ENCODE assay signal across 19 cellular contexts in the genomic region with DNA sequence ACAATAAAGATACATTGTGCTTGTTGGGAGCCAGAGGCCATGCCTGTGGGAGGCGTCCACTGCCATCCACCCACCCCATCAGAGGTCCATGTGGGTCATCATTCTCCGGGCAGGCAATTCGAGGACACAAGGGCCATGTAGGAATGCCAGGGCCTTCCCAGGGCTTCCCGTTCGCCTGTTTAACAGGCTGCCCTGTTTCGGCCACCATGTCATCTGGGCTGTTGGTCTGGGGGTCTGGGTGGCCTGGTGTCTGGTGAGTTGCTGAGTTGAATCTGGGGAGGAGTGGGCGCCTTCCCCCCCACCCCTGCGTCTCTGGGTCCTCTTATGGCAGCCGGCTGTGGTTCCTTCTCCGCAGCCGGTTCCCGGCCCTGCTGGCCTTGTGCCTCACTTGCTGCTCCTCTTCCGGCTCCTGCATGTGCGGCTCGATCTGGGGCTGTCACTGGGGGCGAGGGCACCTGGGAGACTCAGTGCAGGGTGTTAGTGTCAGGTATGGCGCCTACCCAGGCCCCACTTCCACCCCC.
DNase-seq lines count a peak whose midpoint lies in the region; ATAC-seq and TF ChIP-seq lines count a peak whose summit lies in the region.
"Had no signal": no experiment of that assay in that cellular context is flagged by ENCODE, and none has a peak within 500 bp of the region (broad histone marks: within the 10 kb centered on the region; RNA-seq: fewer than 3 reads in every experiment).

No MANE protein-coding gene starts in this region.

- H3K36me3 Mint-ChIP-seq in activated CD8-positive, alpha-beta memory T cell treated with anti-CD3 and anti-CD28 coated beads, Interleukin-2, amount 10 ng/mL, durations not matched to agents 7 days and 5 days, result no peaks in the 10 kb centered on the region
- no peaks in the 10 kb centered on the region for H3K36me3 Mint-ChIP-seq in activated T-helper 1 cell treated with anti-CD3 and anti-CD28 coated beads, Interleukin-12 subunit alpha, Interleukin-12 subunit beta, Interleukin-2, Interleukin-4 antibody, amounts not matched to agents 30 ng/mL and 10 ng/mL and 1 ng/mL, durations not matched to agents 14 hours and 24 hours and 36 hours (ENCODE audit: low read depth)

- peaks cover 8% of the 10 kb centered on the region for H3K4me1 Mint-ChIP-seq in activated CD8-positive, alpha-beta memory T cell treated with anti-CD3 and anti-CD28 coated beads, Interleukin-2, amount 10 ng/mL, durations not matched to agents 7 days and 5 days
- H3K4me1 Mint-ChIP-seq in stimulated activated naive CD8-positive, alpha-beta T cell treated with anti-CD3 and anti-CD28 coated beads, Interleukin-15, amount 100 ng/mL, for 72 hours, result peaks cover 24% of the 10 kb centered on the region
- H3K4me1 Mint-ChIP-seq in activated T-helper 1 cell treated with anti-CD3 and anti-CD28 coated beads, Interleukin-12 subunit alpha, Interleukin-12 subunit beta, Interleukin-2, Interleukin-4 antibody, amounts not matched to agents 30 ng/mL and 10 ng/mL and 1 ng/mL, durations not matched to agents 14 hours and 24 hours and 36 hours (ENCODE audit: low read depth), result peaks cover 9% of the 10 kb centered on the region

- 86% methylated on average over 17 of the region's 17 CpGs for WGBS in suprapubic skin

- no peaks in the 10 kb centered on the region for H4K20me1 ChIP-seq in OCI-LY1 (ENCODE audit: insufficient read depth, low read length)

- TF ChIP-seq POLR2A in suprapubic skin (IDR thresholded peaks at IDR 0.05), result no peak

- no peaks in the 10 kb centered on the region for H3K9me3 Mint-ChIP-seq in activated CD8-positive, alpha-beta memory T cell treated with anti-CD3 and anti-CD28 coated beads, Interleukin-2, amount 10 ng/mL, durations not matched to agents 7 days and 5 days (ENCODE audit: low read depth)
- no peaks in the 10 kb centered on the region for H3K9me3 Mint-ChIP-seq in stimulated activated naive CD8-positive, alpha-beta T cell treated with anti-CD3 and anti-CD28 coated beads, Interleukin-15, amount 100 ng/mL, for 72 hours
- H3K9me3 Mint-ChIP-seq in activated T-helper 1 cell treated with anti-CD3 and anti-CD28 coated beads, Interleukin-12 subunit alpha, Interleukin-12 subunit beta, Interleukin-2, Interleukin-4 antibody, amounts not matched to agents 30 ng/mL and 10 ng/mL and 1 ng/mL, durations not matched to agents 14 hours and 24 hours and 36 hours, result no peaks in the 10 kb centered on the region

- H3K4me1 ChIP-seq in OCI-LY1 (ENCODE audit: insufficient read depth, low read length, severe bottlenecking) (peaks cover 89% of the 10 kb centered on the region), suprapubic skin (peaks cover 15% of the 10 kb centered on the region)

- no peak overlapping the region for H3K27ac Mint-ChIP-seq in activated CD8-positive, alpha-beta memory T cell treated with anti-CD3 and anti-CD28 coated beads, Interleukin-2, amount 10 ng/mL, durations not matched to agents 7 days and 5 days
- H3K27ac Mint-ChIP-seq in stimulated activated naive CD8-positive, alpha-beta T cell treated with anti-CD3 and anti-CD28 coated beads, Interleukin-15, amount 100 ng/mL, for 72 hours, result no peak overlapping the region
- H3K27ac Mint-ChIP-seq in activated T-helper 1 cell treated with anti-CD3 and anti-CD28 coated beads, Interleukin-12 subunit alpha, Interleukin-12 subunit beta, Interleukin-2, Interleukin-4 antibody, amounts not matched to agents 30 ng/mL and 10 ng/mL and 1 ng/mL, durations not matched to agents 14 hours and 24 hours and 36 hours, result no peak overlapping the region

- no peak overlapping the region for H3K4me3 Mint-ChIP-seq in activated CD8-positive, alpha-beta memory T cell treated with anti-CD3 and anti-CD28 coated beads, Interleukin-2, amount 10 ng/mL, durations not matched to agents 7 days and 5 days
- H3K4me3 Mint-ChIP-seq in stimulated activated naive CD8-positive, alpha-beta T cell treated with anti-CD3 and anti-CD28 coated beads, Interleukin-15, amount 100 ng/mL, for 72 hours, result no peak overlapping the region
- no peak overlapping the region for H3K4me3 Mint-ChIP-seq in activated T-helper 1 cell treated with anti-CD3 and anti-CD28 coated beads, Interleukin-12 subunit alpha, Interleukin-12 subunit beta, Interleukin-2, Interleukin-4 antibody, amounts not matched to agents 30 ng/mL and 10 ng/mL and 1 ng/mL, durations not matched to agents 14 hours and 24 hours and 36 hours

- no peak overlapping the region for H3K4me3 ChIP-seq in OCI-LY1 (ENCODE audit: low read depth, low read length, poor library complexity, severe bottlenecking)
- H3K4me3 ChIP-seq in suprapubic skin, result no peak overlapping the region
- H3K4me3 ChIP-seq: BLaER1 treated with 17β-estradiol and CSF1 and Interleukin-3, amounts not matched to agents 10 nM and 100 nM; esophagus muscularis mucosa; stomach had no signal

- peak overlapping the region; percentile 50; the same call in 1 of the 2 replicates for H3K9ac ChIP-seq in OCI-LY1 (ENCODE audit: low read length)

- peaks cover 4% of the 10 kb centered on the region for H3K27me3 Mint-ChIP-seq in activated CD8-positive, alpha-beta memory T cell treated with anti-CD3 and anti-CD28 coated beads, Interleukin-2, amount 10 ng/mL, durations not matched to agents 7 days and 5 days
- no peaks in the 10 kb centered on the region for H3K27me3 Mint-ChIP-seq in stimulated activated naive CD8-positive, alpha-beta T cell treated with anti-CD3 and anti-CD28 coated beads, Interleukin-15, amount 100 ng/mL, for 72 hours
- no peaks in the 10 kb centered on the region for H3K27me3 Mint-ChIP-seq in activated T-helper 1 cell treated with anti-CD3 and anti-CD28 coated beads, Interleukin-12 subunit alpha, Interleukin-12 subunit beta, Interleukin-2, Interleukin-4 antibody, amounts not matched to agents 30 ng/mL and 10 ng/mL and 1 ng/mL, durations not matched to agents 14 hours and 24 hours and 36 hours (ENCODE audit: insufficient read depth)

- H3K9me3 ChIP-seq in OCI-LY1 (ENCODE audit: low read length) (no peaks in the 10 kb centered on the region), suprapubic skin (no peaks in the 10 kb centered on the region)
- H3K9me3 ChIP-seq: BLaER1 treated with 17β-estradiol and CSF1 and Interleukin-3, amounts not matched to agents 10 nM and 100 nM; esophagus muscularis mucosa; stomach had no signal

- H3K27me3 ChIP-seq in OCI-LY1 (ENCODE audit: insufficient read depth, low read length) (no peaks in the 10 kb centered on the region), suprapubic skin (no peaks in the 10 kb centered on the region)
- H3K27me3 ChIP-seq: BLaER1 treated with 17β-estradiol and CSF1 and Interleukin-3, amounts not matched to agents 10 nM and 100 nM; esophagus muscularis mucosa; stomach had no signal

- no peak overlapping the region for H2AFZ ChIP-seq in OCI-LY1 (ENCODE audit: low read length)

- H3K79me2 ChIP-seq in OCI-LY1 (ENCODE audit: insufficient read depth, low read length), result no peaks in the 10 kb centered on the region

- no peak for ATAC-seq in activated CD8-positive, alpha-beta memory T cell treated with anti-CD3 and anti-CD28 coated beads, Interleukin-2, amount 10 ng/mL, durations not matched to agents 7 days and 5 days
- no peak for ATAC-seq in left lobe of liver
- ATAC-seq in stimulated activated naive CD8-positive, alpha-beta T cell treated with anti-CD3 and anti-CD28 coated beads, Interleukin-15, amount 100 ng/mL, for 72 hours, result no peak

- peak; percentile 30 for DNase-seq in activated CD8-positive, alpha-beta memory T cell treated with anti-CD3 and anti-CD28 coated beads, Interleukin-2, amount 10 ng/mL, durations not matched to agents 7 days and 5 days
- DNase-seq in activated CD8-positive, alpha-beta memory T cell treated with anti-CD3 and anti-CD28 coated beads, Interleukin-2, amount 50 U/mL, for 4 hours, result no peak
- DNase-seq in left lobe of liver (ENCODE audit: low spot score) (peak; percentile 39), suprapubic skin (ENCODE audit: low spot score in 2 of 2) (peak; percentile 55 to 76)
- DNase-seq in stimulated activated naive CD4-positive, alpha-beta T cell treated with Interleukin-2 at 50 U/mL for 16 hours (lab: John Stamatoyannopoulos, UW), result no peak
- DNase-seq in stimulated activated naive CD8-positive, alpha-beta T cell treated with anti-CD3 and anti-CD28 coated beads, Interleukin-15, amount 100 ng/mL, for 72 hours, result no peak
- DNase-seq in activated T-helper 1 cell treated with anti-CD3 and anti-CD28 coated beads, Interleukin-12 subunit alpha, Interleukin-12 subunit beta, Interleukin-2, Interleukin-4 antibody, amounts not matched to agents 30 ng/mL and 10 ng/mL and 1 ng/mL, durations not matched to agents 14 hours and 24 hours and 36 hours (ENCODE audit: low spot score), result no peak
- DNase-seq: caudate nucleus; effector CD8-positive, alpha-beta T cell; NCI-H1436 treated with DMSO at 0.1 percent for 48 hours; NCI-H2171; NCI-H82; occipital lobe; stimulated activated CD4-positive, alpha-beta T cell treated with anti-CD3 and anti-CD28 coated beads, Interleukin-1b, Interleukin-23, amount 100 ng/mL, for 48 hours; stomach; T1000 had no signal

- H3K27ac ChIP-seq in OCI-LY1 (ENCODE audit: low read depth, low read length, poor library complexity, severe bottlenecking) (peak overlapping the region; percentile 91), suprapubic skin (no peak overlapping the region)
- H3K27ac ChIP-seq: esophagus muscularis mucosa, stomach had no signal

- H3K4me2 ChIP-seq in OCI-LY1 (ENCODE audit: low read length), result peak overlapping the region; percentile 1; the same call in 1 of the 2 replicates

- H3K9me2 ChIP-seq in OCI-LY1 (ENCODE audit: low read depth, low read length), result no peaks in the 10 kb centered on the region

- TF ChIP-seq EP300 in suprapubic skin (IDR thresholded peaks at IDR 0.05), result no peak

- no peaks in the 10 kb centered on the region for H3F3A ChIP-seq in OCI-LY1 (ENCODE audit: insufficient read depth, low read length)

- intact Hi-C loops in activated T-helper 1 cell treated with anti-CD3 and anti-CD28 coated beads, Interleukin-12 subunit alpha, Interleukin-12 subunit beta, Interleukin-2, Interleukin-4 antibody, amounts not matched to agents 30 ng/mL and 10 ng/mL and 1 ng/mL, durations not matched to agents 14 hours and 24 hours and 36 hours (cut with micrococcal nuclease), result loop anchor here (5.0 to 10.0 kb wide), 2 partner anchors 297 to 344 kb away; no protein-coding TSS in a partner anchor

- CTCF ChIA-PET in activated CD8-positive, alpha-beta memory T cell treated with anti-CD3 and anti-CD28 coated beads, Interleukin-2, amount 10 ng/mL, durations not matched to agents 7 days and 5 days (lab: Charles Lee), result interaction anchor here (2.7 kb wide), 1 partner anchor 140 kb away, joined by 12 read pairs; no protein-coding TSS in a partner anchor

- H3K36me3 ChIP-seq in OCI-LY1 (ENCODE audit: insufficient read depth, low read length), result peaks cover 23% of the 10 kb centered on the region; the same call in 1 of the 2 replicates
- no peaks in the 10 kb centered on the region for H3K36me3 ChIP-seq in suprapubic skin
- H3K36me3 ChIP-seq: BLaER1 treated with 17β-estradiol and CSF1 and Interleukin-3, amounts not matched to agents 10 nM and 100 nM had no signal

- TF ChIP-seq CTCF in OCI-LY1 (IDR thresholded peaks at IDR 0.05; ENCODE audit: low read length) (peak; percentile 19; the same call in 1 of the 2 replicates), suprapubic skin (IDR thresholded peaks at IDR 0.05) (no peak)

Comparison
In these comparisons a context has a peak if more than half of its experiments do, and no peak if none do; other contexts are left out.
1. DNase-seq: peak in activated CD8-positive, alpha-beta memory T cell treated with anti-CD3 and anti-CD28 coated beads, Interleukin-2, amount 10 ng/mL, durations not matched to agents 7 days and 5 days (single experiment), left lobe of liver (single experiment) and suprapubic skin (2 of 2); none in activated CD8-positive, alpha-beta memory T cell treated with anti-CD3 and anti-CD28 coated beads, Interleukin-2, amount 50 U/mL, for 4 hours (single experiment), stimulated activated naive CD4-positive, alpha-beta T cell treated with Interleukin-2 at 50 U/mL for 16 hours (single experiment), stimulated activated naive CD8-positive, alpha-beta T cell treated with anti-CD3 and anti-CD28 coated beads, Interleukin-15, amount 100 ng/mL, for 72 hours (0 of 2) and activated T-helper 1 cell treated with anti-CD3 and anti-CD28 coated beads, Interleukin-12 subunit alpha, Interleukin-12 subunit beta, Interleukin-2, Interleukin-4 antibody, amounts not matched to agents 30 ng/mL and 10 ng/mL and 1 ng/mL, durations not matched to agents 14 hours and 24 hours and 36 hours (single experiment).